ENCODE assay signal across 1 cellular context in the genomic region with DNA sequence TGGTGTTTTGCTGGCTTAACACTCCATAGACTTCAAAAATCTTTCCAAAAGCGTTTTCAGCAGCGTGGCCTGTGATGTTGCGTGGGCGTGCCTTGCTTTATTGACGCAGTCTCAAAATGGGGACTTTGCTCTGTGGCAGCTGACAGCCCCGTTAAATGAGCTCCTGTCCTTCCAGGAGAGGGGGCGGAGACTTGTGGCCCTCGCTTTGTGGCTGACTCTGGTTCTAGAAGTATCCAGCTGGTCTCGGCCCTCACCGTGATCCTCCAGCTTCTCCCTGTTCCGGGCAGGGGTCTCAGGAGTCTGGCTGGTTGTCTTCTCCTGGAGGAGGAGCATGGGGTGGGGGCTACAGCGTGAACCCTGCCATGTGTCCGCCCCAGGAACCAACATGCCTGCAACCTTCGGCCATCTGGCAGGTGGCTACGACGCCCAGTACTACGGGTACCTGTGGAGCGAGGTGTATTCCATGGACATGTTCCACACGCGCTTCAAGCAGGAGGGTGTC.
A peak's percentile ranks its signal among the peaks of the same experiment; 100 is the strongest.
TF ChIP-seq lines count a peak whose summit lies in the region.

No MANE protein-coding gene starts in this region.

TF ChIP-seq in HepG2, 621 proteins besides CTCF, POLR2A, EP300 and RAD21 (continued from another document):
- TF ChIP-seq MAFF (IDR thresholded peaks at IDR 0.05; ENCODE audit: low read depth, low read length): no peak
- no peak for TF ChIP-seq NFE2L2 (IDR thresholded peaks at IDR 0.05; ENCODE audit: low read length)
- TF ChIP-seq, protein P1, sequence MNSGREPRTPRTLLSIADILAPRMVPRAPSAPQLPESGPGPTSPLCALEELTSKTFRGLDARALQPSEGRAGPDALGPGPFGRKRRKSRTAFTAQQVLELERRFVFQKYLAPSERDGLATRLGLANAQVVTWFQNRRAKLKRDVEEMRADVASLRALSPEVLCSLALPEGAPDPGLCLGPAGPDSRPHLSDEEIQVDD (CRISPR knock-in tag; IDR thresholded peaks at IDR 0.05; ENCODE audit: borderline replicate concordance): peak; percentile 63; the same call in 1 of the 2 replicates
- TF ChIP-seq, protein P2, sequence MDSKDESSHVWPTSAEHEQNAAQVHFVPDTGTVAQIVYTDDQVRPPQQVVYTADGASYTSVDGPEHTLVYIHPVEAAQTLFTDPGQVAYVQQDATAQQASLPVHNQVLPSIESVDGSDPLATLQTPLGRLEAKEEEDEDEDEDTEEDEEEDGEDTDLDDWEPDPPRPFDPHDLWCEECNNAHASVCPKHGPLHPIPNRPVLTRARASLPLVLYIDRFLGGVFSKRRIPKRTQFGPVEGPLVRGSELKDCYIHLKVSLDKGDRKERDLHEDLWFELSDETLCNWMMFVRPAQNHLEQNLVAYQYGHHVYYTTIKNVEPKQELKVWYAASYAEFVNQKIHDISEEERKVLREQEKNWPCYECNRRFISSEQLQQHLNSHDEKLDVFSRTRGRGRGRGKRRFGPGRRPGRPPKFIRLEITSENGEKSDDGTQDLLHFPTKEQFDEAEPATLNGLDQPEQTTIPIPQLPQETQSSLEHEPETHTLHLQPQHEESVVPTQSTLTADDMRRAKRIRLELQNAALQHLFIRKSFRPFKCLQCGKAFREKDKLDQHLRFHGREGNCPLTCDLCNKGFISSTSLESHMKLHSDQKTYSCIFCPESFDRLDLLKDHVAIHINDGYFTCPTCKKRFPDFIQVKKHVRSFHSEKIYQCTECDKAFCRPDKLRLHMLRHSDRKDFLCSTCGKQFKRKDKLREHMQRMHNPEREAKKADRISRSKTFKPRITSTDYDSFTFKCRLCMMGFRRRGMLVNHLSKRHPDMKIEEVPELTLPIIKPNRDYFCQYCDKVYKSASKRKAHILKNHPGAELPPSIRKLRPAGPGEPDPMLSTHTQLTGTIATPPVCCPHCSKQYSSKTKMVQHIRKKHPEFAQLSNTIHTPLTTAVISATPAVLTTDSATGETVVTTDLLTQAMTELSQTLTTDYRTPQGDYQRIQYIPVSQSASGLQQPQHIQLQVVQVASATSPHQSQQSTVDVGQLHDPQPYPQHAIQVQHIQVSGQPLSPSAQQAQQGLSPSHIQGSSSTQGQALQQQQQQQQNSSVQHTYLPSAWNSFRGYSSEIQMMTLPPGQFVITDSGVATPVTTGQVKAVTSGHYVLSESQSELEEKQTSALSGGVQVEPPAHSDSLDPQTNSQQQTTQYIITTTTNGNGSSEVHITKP (CRISPR knock-in tag; IDR thresholded peaks at IDR 0.05; ENCODE audit: low read depth): 0 out of 2 replicates have a peak, but pooled peaks have one; percentile 31
- TF ChIP-seq, protein P3, sequence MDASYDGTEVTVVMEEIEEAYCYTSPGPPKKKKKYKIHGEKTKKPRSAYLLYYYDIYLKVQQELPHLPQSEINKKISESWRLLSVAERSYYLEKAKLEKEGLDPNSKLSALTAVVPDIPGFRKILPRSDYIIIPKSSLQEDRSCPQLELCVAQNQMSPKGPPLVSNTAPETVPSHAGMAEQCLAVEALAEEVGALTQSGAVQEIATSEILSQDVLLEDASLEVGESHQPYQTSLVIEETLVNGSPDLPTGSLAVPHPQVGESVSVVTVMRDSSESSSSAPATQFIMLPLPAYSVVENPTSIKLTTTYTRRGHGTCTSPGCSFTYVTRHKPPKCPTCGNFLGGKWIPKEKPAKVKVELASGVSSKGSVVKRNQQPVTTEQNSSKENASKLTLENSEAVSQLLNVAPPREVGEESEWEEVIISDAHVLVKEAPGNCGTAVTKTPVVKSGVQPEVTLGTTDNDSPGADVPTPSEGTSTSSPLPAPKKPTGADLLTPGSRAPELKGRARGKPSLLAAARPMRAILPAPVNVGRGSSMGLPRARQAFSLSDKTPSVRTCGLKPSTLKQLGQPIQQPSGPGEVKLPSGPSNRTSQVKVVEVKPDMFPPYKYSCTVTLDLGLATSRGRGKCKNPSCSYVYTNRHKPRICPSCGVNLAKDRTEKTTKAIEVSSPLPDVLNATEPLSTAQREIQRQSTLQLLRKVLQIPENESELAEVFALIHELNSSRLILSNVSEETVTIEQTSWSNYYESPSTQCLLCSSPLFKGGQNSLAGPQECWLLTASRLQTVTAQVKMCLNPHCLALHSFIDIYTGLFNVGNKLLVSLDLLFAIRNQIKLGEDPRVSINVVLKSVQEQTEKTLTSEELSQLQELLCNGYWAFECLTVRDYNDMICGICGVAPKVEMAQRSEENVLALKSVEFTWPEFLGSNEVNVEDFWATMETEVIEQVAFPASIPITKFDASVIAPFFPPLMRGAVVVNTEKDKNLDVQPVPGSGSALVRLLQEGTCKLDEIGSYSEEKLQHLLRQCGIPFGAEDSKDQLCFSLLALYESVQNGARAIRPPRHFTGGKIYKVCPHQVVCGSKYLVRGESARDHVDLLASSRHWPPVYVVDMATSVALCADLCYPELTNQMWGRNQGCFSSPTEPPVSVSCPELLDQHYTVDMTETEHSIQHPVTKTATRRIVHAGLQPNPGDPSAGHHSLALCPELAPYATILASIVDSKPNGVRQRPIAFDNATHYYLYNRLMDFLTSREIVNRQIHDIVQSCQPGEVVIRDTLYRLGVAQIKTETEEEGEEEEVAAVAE (CRISPR knock-in tag; IDR thresholded peaks at IDR 0.05; ENCODE audit: borderline replicate concordance): no peak; the same call in 1 of the 2 replicates
- no peak for TF ChIP-seq ZNF317 (CRISPR knock-in tag; IDR thresholded peaks at IDR 0.05)
- peak; percentile 59; the same call in 1 of the 2 replicates for TF ChIP-seq TARDBP (CRISPR knock-in tag; IDR thresholded peaks at IDR 0.05)
- TF ChIP-seq GFI1 (CRISPR knock-in tag; IDR thresholded peaks at IDR 0.05; ENCODE audit: borderline replicate concordance): no peak
- TF ChIP-seq, protein P4, sequence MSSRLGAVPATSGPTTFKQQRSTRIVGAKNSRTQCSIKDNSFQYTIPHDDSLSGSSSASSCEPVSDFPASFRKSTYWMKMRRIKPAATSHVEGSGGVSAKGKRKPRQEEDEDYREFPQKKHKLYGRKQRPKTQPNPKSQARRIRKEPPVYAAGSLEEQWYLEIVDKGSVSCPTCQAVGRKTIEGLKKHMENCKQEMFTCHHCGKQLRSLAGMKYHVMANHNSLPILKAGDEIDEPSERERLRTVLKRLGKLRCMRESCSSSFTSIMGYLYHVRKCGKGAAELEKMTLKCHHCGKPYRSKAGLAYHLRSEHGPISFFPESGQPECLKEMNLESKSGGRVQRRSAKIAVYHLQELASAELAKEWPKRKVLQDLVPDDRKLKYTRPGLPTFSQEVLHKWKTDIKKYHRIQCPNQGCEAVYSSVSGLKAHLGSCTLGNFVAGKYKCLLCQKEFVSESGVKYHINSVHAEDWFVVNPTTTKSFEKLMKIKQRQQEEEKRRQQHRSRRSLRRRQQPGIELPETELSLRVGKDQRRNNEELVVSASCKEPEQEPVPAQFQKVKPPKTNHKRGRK (CRISPR knock-in tag; IDR thresholded peaks at IDR 0.05): no peak
- 0 out of 2 replicates have a peak, but pooled peaks have one; percentile 34 for TF ChIP-seq ZMYM2 (CRISPR knock-in tag; IDR thresholded peaks at IDR 0.05)
- TF ChIP-seq RFXANK (CRISPR knock-in tag; IDR thresholded peaks at IDR 0.05): no peak
